In the genomic region with DNA sequence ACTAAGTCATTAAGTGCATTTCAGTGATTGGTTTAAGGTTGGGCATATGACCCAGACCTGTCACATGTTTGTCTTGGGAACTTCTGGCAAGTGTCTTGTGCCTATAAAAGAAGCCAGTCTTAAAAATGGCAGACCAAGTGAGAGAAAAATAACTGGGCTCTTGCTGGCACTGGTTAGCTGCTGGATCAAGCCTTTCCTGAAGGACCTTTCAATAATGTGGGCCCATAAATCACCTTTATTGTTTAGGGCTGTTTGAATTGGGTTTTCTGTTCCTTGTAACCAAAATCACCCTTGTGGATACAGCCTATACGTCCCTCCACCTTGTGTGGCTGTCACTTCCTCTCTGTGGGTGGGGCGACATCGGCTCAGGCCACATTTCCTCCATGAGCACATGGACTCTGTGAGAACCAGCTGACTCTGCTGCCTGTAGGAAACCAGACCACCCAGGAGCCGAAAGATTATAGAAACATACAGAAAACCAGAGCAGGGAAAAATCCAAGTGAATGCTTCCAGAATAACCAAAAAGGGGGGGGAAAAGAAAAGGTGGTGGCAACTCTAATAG, we compare ENCODE assay signal across 26 cellular contexts. TPM values are rescaled to one million over a fixed set of nuclear protein-coding genes. Genes with fewer than 3 reads are reported as not detected.
"Had no signal": no experiment of that assay in that cellular context is flagged by ENCODE, and none has a peak within 500 bp of the region (broad histone marks: within the 10 kb centered on the region; RNA-seq: fewer than 3 reads in every experiment).

No MANE protein-coding gene starts in this region.

- H3K27ac Mint-ChIP-seq: activated CD4-positive, alpha-beta memory T cell treated with anti-CD3 and anti-CD28 coated beads, Interleukin-2, amount 10 ng/mL, durations not matched to agents 7 days and 5 days; activated naive CD4-positive, alpha-beta T cell treated with anti-CD3 and anti-CD28 coated beads, Interleukin-2, amount 50 U/mL, for 72 hours; activated T-cell treated with anti-CD3 and anti-CD28 coated beads, Interleukin-2, amount 50 U/mL, for 24 hours; activated T-helper 1 cell treated with anti-CD3 and anti-CD28 coated beads, Interleukin-12 subunit alpha, Interleukin-12 subunit beta, Interleukin-2, Interleukin-4 antibody, amounts not matched to agents 30 ng/mL and 10 ng/mL and 1 ng/mL, durations not matched to agents 14 hours and 24 hours and 36 hours; dendritic cell treated with granulocyte-macrophage colony-stimulating factor and Interleukin-4, amounts not matched to agents 40 ng/mL and 50 ng/mL, for 4 days had no signal

- H3K27me3 Mint-ChIP-seq: activated T-cell treated with anti-CD3 and anti-CD28 coated beads, Interleukin-2, amount 50 U/mL, for 24 hours had no signal

- H3K9me3 Mint-ChIP-seq: activated CD4-positive, alpha-beta memory T cell treated with anti-CD3 and anti-CD28 coated beads, Interleukin-2, amount 10 ng/mL, durations not matched to agents 7 days and 5 days; activated naive CD4-positive, alpha-beta T cell treated with anti-CD3 and anti-CD28 coated beads, Interleukin-2, amount 50 U/mL, for 72 hours; activated T-cell treated with anti-CD3 and anti-CD28 coated beads, Interleukin-2, amount 50 U/mL, for 24 hours; activated T-helper 1 cell treated with anti-CD3 and anti-CD28 coated beads, Interleukin-12 subunit alpha, Interleukin-12 subunit beta, Interleukin-2, Interleukin-4 antibody, amounts not matched to agents 30 ng/mL and 10 ng/mL and 1 ng/mL, durations not matched to agents 14 hours and 24 hours and 36 hours; dendritic cell treated with granulocyte-macrophage colony-stimulating factor and Interleukin-4, amounts not matched to agents 40 ng/mL and 50 ng/mL, for 4 days had no signal

- DNase-seq: activated CD4-positive, alpha-beta memory T cell treated with anti-CD3 and anti-CD28 coated beads, Interleukin-2, amount 10 ng/mL, durations not matched to agents 7 days and 5 days; activated CD4-positive, alpha-beta T cell treated with anti-CD3 and anti-CD28 coated beads, Interleukin-2, amount 50 U/mL, for 1 hour; activated CD4-positive, CD25-positive, alpha-beta regulatory T cell; activated effector memory CD4-positive, alpha-beta T cell treated with Interleukin-2 at 50 U/mL for 16 hours; activated naive CD4-positive, alpha-beta T cell; activated T-cell treated with anti-CD3 and anti-CD28 coated beads, Interleukin-2, amount 50 U/mL, for 24 hours; anterior cingulate cortex; cerebellar nuclear complex; Kasumi-1; KBM-7; NCI-H1105; NCI-H1436; NCI-H1694 treated with DMSO at 0.1 percent for 48 hours; NCI-H2029 treated with DMSO at 0.1 percent for 48 hours; NCI-H345; NCI-H510A; NCI-H526 treated with DMSO at 0.1 percent for 48 hours; PC-9; SIG-M5; T-helper 1 cell had no signal

- H3K4me3 Mint-ChIP-seq: activated CD4-positive, alpha-beta memory T cell treated with anti-CD3 and anti-CD28 coated beads, Interleukin-2, amount 10 ng/mL, durations not matched to agents 7 days and 5 days; activated T-cell treated with anti-CD3 and anti-CD28 coated beads, Interleukin-2, amount 50 U/mL, for 24 hours; activated T-helper 1 cell treated with anti-CD3 and anti-CD28 coated beads, Interleukin-12 subunit alpha, Interleukin-12 subunit beta, Interleukin-2, Interleukin-4 antibody, amounts not matched to agents 30 ng/mL and 10 ng/mL and 1 ng/mL, durations not matched to agents 14 hours and 24 hours and 36 hours; dendritic cell treated with granulocyte-macrophage colony-stimulating factor and Interleukin-4, amounts not matched to agents 40 ng/mL and 50 ng/mL, for 4 days had no signal

- ATAC-seq: activated naive CD4-positive, alpha-beta T cell treated with anti-CD3 and anti-CD28 coated beads, Interleukin-2, amount 50 U/mL, for 72 hours had no signal

- H3K4me3 ChIP-seq: PC-9, SK-N-MC had no signal

- H3K36me3 Mint-ChIP-seq: activated naive CD4-positive, alpha-beta T cell treated with anti-CD3 and anti-CD28 coated beads, Interleukin-2, amount 50 U/mL, for 72 hours had no signal

RNA-seq across cellular contexts. Expression of gene WNT4, which starts 25.6 kb away (rescaled TPM):
- total RNA-seq: activated CD4-positive, alpha-beta memory T cell treated with anti-CD3 and anti-CD28 coated beads, Interleukin-2, amount 10 ng/mL, durations not matched to agents 7 days and 5 days; activated naive CD4-positive, alpha-beta T cell treated with anti-CD3 and anti-CD28 coated beads, Interleukin-2, amount 50 U/mL, for 72 hours; activated T-helper 1 cell treated with anti-CD3 and anti-CD28 coated beads, Interleukin-12 subunit alpha, Interleukin-12 subunit beta, Interleukin-2, Interleukin-4 antibody, amounts not matched to agents 30 ng/mL and 10 ng/mL and 1 ng/mL, durations not matched to agents 14 hours and 24 hours and 36 hours; RPMI7951; T-helper 2 cell treated with Interferon-gamma antibody and Interleukin-4, amounts not matched to agents 100 ng/mL and 5 ng/mL, for 36 hours had no signal
